Comparison of ENCODE assay signal across 1 cellular context in the genomic region with DNA sequence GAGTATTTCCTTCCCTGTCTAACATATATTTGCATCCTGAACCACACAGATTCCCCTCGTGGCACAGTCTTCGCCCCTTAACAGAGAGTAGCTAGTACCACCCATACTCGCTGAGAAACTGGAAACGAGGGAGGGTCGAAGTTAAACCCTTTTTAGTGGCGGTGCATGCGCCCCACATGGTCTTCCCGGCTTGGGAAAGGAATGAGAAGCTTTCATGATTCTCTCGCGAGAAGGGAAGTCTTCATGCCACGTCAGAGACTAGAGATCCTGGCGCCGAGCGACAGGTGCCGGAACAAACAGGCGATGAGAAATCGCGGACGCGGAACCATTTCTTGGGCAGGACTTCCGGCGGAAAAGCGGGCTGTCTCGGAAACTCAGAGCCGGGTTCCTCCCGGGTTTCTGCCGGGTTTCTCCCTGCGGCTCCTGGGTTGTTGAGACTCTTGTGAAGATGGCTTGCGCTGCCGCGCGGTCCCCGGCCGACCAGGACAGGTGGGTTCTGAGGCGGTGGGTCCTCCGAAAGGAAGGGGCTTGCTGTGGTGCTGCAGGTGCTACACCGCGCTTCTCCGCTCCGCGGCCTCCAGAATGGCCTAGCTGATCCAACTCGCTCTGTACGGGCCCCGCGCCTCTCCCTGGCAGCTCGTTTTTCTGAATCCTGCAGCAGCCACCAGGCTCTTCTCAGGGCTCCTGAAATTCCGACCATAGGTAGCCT.
TF ChIP-seq lines count a peak whose summit lies in the region.

Gene SRP19, plus strand, starts transcription at position 359 of the 709 bp plus-strand sequence. Its CDS starts 90 bp downstream, at position 449.

TF ChIP-seq in HCT116, 20 proteins besides CTCF, POLR2A, EP300 and RAD21 (continued from another document):
- TF ChIP-seq, protein P1, sequence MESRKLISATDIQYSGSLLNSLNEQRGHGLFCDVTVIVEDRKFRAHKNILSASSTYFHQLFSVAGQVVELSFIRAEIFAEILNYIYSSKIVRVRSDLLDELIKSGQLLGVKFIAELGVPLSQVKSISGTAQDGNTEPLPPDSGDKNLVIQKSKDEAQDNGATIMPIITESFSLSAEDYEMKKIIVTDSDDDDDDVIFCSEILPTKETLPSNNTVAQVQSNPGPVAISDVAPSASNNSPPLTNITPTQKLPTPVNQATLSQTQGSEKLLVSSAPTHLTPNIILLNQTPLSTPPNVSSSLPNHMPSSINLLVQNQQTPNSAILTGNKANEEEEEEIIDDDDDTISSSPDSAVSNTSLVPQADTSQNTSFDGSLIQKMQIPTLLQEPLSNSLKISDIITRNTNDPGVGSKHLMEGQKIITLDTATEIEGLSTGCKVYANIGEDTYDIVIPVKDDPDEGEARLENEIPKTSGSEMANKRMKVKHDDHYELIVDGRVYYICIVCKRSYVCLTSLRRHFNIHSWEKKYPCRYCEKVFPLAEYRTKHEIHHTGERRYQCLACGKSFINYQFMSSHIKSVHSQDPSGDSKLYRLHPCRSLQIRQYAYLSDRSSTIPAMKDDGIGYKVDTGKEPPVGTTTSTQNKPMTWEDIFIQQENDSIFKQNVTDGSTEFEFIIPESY (IDR thresholded peaks at IDR 0.05; ENCODE audit: extremely low read depth, insufficient replicate concordance, low read length): peak; percentile 97
- peak; percentile 78 for TF ChIP-seq SP1 (IDR thresholded peaks at IDR 0.05; ENCODE audit: low read depth)
- TF ChIP-seq SRF (IDR thresholded peaks at IDR 0.05; ENCODE audit: low read depth): peak; percentile 68
- TF ChIP-seq TCF7L2 (IDR thresholded peaks at IDR 0.05; ENCODE audit: borderline replicate concordance, extremely low read depth, insufficient read depth, insufficient read length): peak; percentile 33
- no peak for TF ChIP-seq CEBPB (IDR thresholded peaks at IDR 0.05; ENCODE audit: low read depth)
- TF ChIP-seq EZH2 (IDR thresholded peaks at IDR 0.05): no peak
- TF ChIP-seq SIN3A (IDR thresholded peaks at IDR 0.05; ENCODE audit: low read depth): peak; percentile 75; the same call in 1 of the 2 replicates
- TF ChIP-seq YY1 (IDR thresholded peaks at IDR 0.05; ENCODE audit: extremely low read depth, insufficient replicate concordance, low read depth, low read length): peak; percentile 72
- peak; percentile 81 for TF ChIP-seq POLR2AphosphoS5 (IDR thresholded peaks at IDR 0.05; ENCODE audit: low read depth, low read length)
- TF ChIP-seq EZH2phosphoT487 (IDR thresholded peaks at IDR 0.05; ENCODE audit: borderline replicate concordance): no peak
- no peak for TF ChIP-seq FOSL1 (IDR thresholded peaks at IDR 0.05; ENCODE audit: low read depth)
TF ChIP-seq in HCT116: peak in this region for 11.
